28 cellular contexts compared by ENCODE assay signal in genomic region chr6:20976391-20976790, GRCh38.
"Had no signal": no experiment of that assay in that cellular context is flagged by ENCODE, and none has a peak within 500 bp of the region (broad histone marks: within the 10 kb centered on the region; RNA-seq: fewer than 3 reads in every experiment).

No MANE protein-coding gene starts in this region.

- H3K27me3 Mint-ChIP-seq: dendritic cell treated with granulocyte-macrophage colony-stimulating factor and Interleukin-4, amounts not matched to agents 40 ng/mL and 50 ng/mL, for 4 days; effector memory CD8-positive, alpha-beta T cell had no signal

- H3K4me3 Mint-ChIP-seq: dendritic cell treated with granulocyte-macrophage colony-stimulating factor and Interleukin-4, amounts not matched to agents 40 ng/mL and 50 ng/mL, for 4 days; effector memory CD8-positive, alpha-beta T cell; endodermal cell had no signal

- H3K27ac ChIP-seq: colonic mucosa, coronary artery, dorsolateral prefrontal cortex, epithelial cell of prostate, esophagus muscularis mucosa, esophagus squamous epithelium, foreskin keratinocyte, gastrocnemius medialis, gastroesophageal sphincter, heart left ventricle, heart right ventricle had no signal

- H3K36me3 ChIP-seq: colonic mucosa, esophagus muscularis mucosa, esophagus squamous epithelium, gastrocnemius medialis, gastroesophageal sphincter, heart left ventricle, heart right ventricle had no signal

- FAIRE-seq: colon, endometrium, endothelial cell of umbilical vein, frontal cortex had no signal

- ATAC-seq: effector memory CD8-positive, alpha-beta T cell; esophagus mucosa; foreskin keratinocyte; gastrocnemius medialis; gastroesophageal sphincter; heart left ventricle; heart right ventricle had no signal

- H3K27ac Mint-ChIP-seq: dendritic cell treated with granulocyte-macrophage colony-stimulating factor and Interleukin-4, amounts not matched to agents 40 ng/mL and 50 ng/mL, for 4 days; endodermal cell had no signal

- H3K9me3 Mint-ChIP-seq: dendritic cell treated with granulocyte-macrophage colony-stimulating factor and Interleukin-4, amounts not matched to agents 40 ng/mL and 50 ng/mL, for 4 days; effector memory CD8-positive, alpha-beta T cell; endodermal cell had no signal

- H3K4me1 ChIP-seq: colonic mucosa, esophagus muscularis mucosa, esophagus squamous epithelium, foreskin keratinocyte, gastrocnemius medialis, gastroesophageal sphincter, heart left ventricle, heart right ventricle had no signal

- H3K4me3 ChIP-seq: colonic mucosa, coronary artery, dorsolateral prefrontal cortex, esophagus muscularis mucosa, esophagus squamous epithelium, gastrocnemius medialis, gastroesophageal sphincter, heart left ventricle, heart right ventricle had no signal

- H3K4me1 Mint-ChIP-seq: endodermal cell had no signal

- DNase-seq: colonic mucosa; cortex of kidney; dermis blood vessel endothelial cell; dorsolateral prefrontal cortex; effector CD4-positive, alpha-beta T cell; effector CD8-positive, alpha-beta T cell; effector memory CD4-positive, alpha-beta T cell; effector memory CD8-positive, alpha-beta T cell; endodermal cell; erythroblast; esophagus squamous epithelium; foreskin fibroblast; foreskin keratinocyte; gastrocnemius medialis; glutamatergic neuron; head of caudate nucleus; heart left ventricle; heart right ventricle had no signal

- H3K9me3 ChIP-seq: colonic mucosa, esophagus muscularis mucosa, esophagus squamous epithelium, gastrocnemius medialis, gastroesophageal sphincter, heart left ventricle, heart right ventricle had no signal
